ENCODE assay signal across 13 cellular contexts in genomic region chr5:175820230-175820629, GRCh38. TPM values are rescaled to one million over a fixed set of nuclear protein-coding genes. Genes with fewer than 3 reads are reported as not detected.
DNase-seq lines count a peak whose midpoint lies in the region; ATAC-seq, FAIRE-seq and TF ChIP-seq lines count a peak whose summit lies in the region.
"Had no signal": no experiment of that assay in that cellular context is flagged by ENCODE, and none has a peak within 500 bp of the region (broad histone marks: within the 10 kb centered on the region; RNA-seq: fewer than 3 reads in every experiment).

No MANE protein-coding gene starts in this region.

- H3K36me3 ChIP-seq in HCT116 (ENCODE audit: control insufficient read depth in 1 of 2, insufficient read depth in 2 of 2, low read length in 2 of 2) (no peaks in the 10 kb centered on the region), H1 (ENCODE audit: control insufficient read depth in 2 of 4, insufficient read depth in 4 of 4, low read length in 3 of 4) (no peaks in the 10 kb centered on the region), osteoblast (ENCODE audit: insufficient read depth, low read length) (no peaks in the 10 kb centered on the region)

- H3K4me2 ChIP-seq in HCT116 (ENCODE audit: low read length): peak overlapping the region; percentile 72; the same call in 1 of the 2 replicates
- H3K4me2 ChIP-seq in H1 (ENCODE audit: insufficient read depth in 1 of 2, low read depth in 2 of 2, low read length in 2 of 2): no peak overlapping the region
- no peak overlapping the region for H3K4me2 ChIP-seq in osteoblast (ENCODE audit: insufficient read depth, low read length)

- H4K8ac ChIP-seq in H1 (ENCODE audit: extremely low read depth, insufficient read depth, low read length): no peak overlapping the region; the same call in 1 of the 2 replicates

- no peak overlapping the region for H4K5ac ChIP-seq in H1 (ENCODE audit: insufficient read length, low read depth, low read length)

- RAD21 ChIA-PET in HCT116 (lab: Charles Lee; ENCODE audit: low non-redundant PET in 1 of 2, low total read pairs in 2 of 2, uncharacterized antibody in 2 of 2, unreplicated experiment in 2 of 2): no interaction called here

- no peak overlapping the region for H2BK5ac ChIP-seq in H1 (ENCODE audit: low read depth, low read length)

- H3K79me2 ChIP-seq in HCT116 (ENCODE audit: insufficient read depth, low read length) (no peaks in the 10 kb centered on the region), H1 (ENCODE audit: control insufficient read depth in 1 of 2, insufficient read depth in 2 of 2, low read length in 2 of 2) (no peaks in the 10 kb centered on the region), osteoblast (ENCODE audit: insufficient read depth, low read length) (no peaks in the 10 kb centered on the region)

- intact Hi-C loops in HCT116 (cut with micrococcal nuclease): no loop called here

- no peak for TF ChIP-seq POLR2A in HCT116 (IDR thresholded peaks at IDR 0.05; ENCODE audit: borderline replicate concordance, extremely low read depth, insufficient read depth, insufficient read length)
- TF ChIP-seq POLR2A in H1 (IDR thresholded peaks at IDR 0.05; ENCODE audit: control extremely low read depth in 1 of 2, low read depth in 2 of 2, low read length in 2 of 2): no peak

- CTCF ChIA-PET in HCT116 (lab: Charles Lee) (no interaction called here), H1 (lab: Charles Lee; ENCODE audit: partially characterized antibody) (interaction anchor here (1.0 to 1.6 kb wide), 6 partner anchors 12 to 90 kb away, joined by 3 to 4 read pairs (median 3); no protein-coding TSS in a partner anchor)

- H3K9me3 ChIP-seq in HCT116 (ENCODE audit: control insufficient read depth in 1 of 2, insufficient read depth in 1 of 2, low read depth in 1 of 2, low read length in 2 of 2) (no peaks in the 10 kb centered on the region), H1 (ENCODE audit: insufficient read depth in 2 of 2, low read depth in 1 of 2, low read length in 1 of 2) (no peaks in the 10 kb centered on the region), osteoblast (ENCODE audit: low read depth, low read length) (no peaks in the 10 kb centered on the region)

- TF ChIP-seq CTCF in HCT116 (IDR thresholded peaks at IDR 0.05 in 2 of 3, conservative IDR thresholded peaks at IDR 0.05 in 1 of 3; ENCODE audit: borderline replicate concordance in 1 of 3, insufficient read depth in 1 of 3, low read depth in 2 of 3, low read length in 2 of 3) (no peak), H1 (IDR thresholded peaks at IDR 0.05; ENCODE audit: control extremely low read depth in 1 of 3, insufficient read depth in 1 of 3, low read depth in 1 of 3, low read length in 3 of 3) (no peak), osteoblast (IDR thresholded peaks at IDR 0.05; ENCODE audit: extremely low read depth, low read depth, low read length) (no peak)

- H3K79me1 ChIP-seq in H1 (ENCODE audit: low read depth, low read length): no peaks in the 10 kb centered on the region

- no peaks in the 10 kb centered on the region for H3K9me2 ChIP-seq in HCT116 (ENCODE audit: insufficient read depth)

- 0 out of 2 replicates have a peak overlapping the region, but pooled peaks have one; percentile 21 for H2BK20ac ChIP-seq in H1 (ENCODE audit: low read length)

- no peak overlapping the region for H3K14ac ChIP-seq in H1 (ENCODE audit: insufficient read length)

- H3K27me3 ChIP-seq in HCT116 (ENCODE audit: insufficient read depth, low read length) (no peaks in the 10 kb centered on the region), H1 (replicated peaks in 1 of 4; ENCODE audit: control insufficient read depth in 3 of 4, extremely low read depth in 1 of 4, insufficient read depth in 3 of 4, low read length in 3 of 4) (no peaks in the 10 kb centered on the region; a peak in 1 of 7 replicates), osteoblast (ENCODE audit: insufficient read depth, low read length) (no peaks in the 10 kb centered on the region)

- H4K91ac ChIP-seq in H1 (replicated peaks; ENCODE audit: insufficient read length, low read length): no peak overlapping the region

- H3K27ac ChIP-seq in HCT116 (ENCODE audit: low read depth, low read length): no peak overlapping the region
- no peak overlapping the region for H3K27ac ChIP-seq in H1 (ENCODE audit: low read depth, low read length)
- H3K27ac ChIP-seq in osteoblast (ENCODE audit: low read depth, low read length): no peak overlapping the region

- whole genome bisulfite sequencing in H1 (ENCODE audit: extremely low coverage in 1 of 2, insufficient coverage in 1 of 2, insufficient read length in 1 of 2, insufficient replicate concordance in 2 of 2, low coverage in 1 of 2, low lambda C conversion rate in 2 of 2, missing lambda C conversion rate in 1 of 2), 2 experiments: 87% methylated on average over 8 of the region's 9 CpGs; no CpG with 5 or more reads in 1 of the 2 experiments

- no TSS peak for BruUV-seq in HCT116 (replicated peaks; lab: Mats Ljungman, UMichigan)

- no peak overlapping the region for H2AK5ac ChIP-seq in H1 (ENCODE audit: low read depth, low read length)

- H2AFZ ChIP-seq in HCT116 (ENCODE audit: low read depth, low read length, poor library complexity, severe bottlenecking) (no peak overlapping the region), H1 (ENCODE audit: low read length) (no peak overlapping the region), osteoblast (ENCODE audit: low read length) (no peak overlapping the region)

- H3K4me1 ChIP-seq in HCT116 (ENCODE audit: control insufficient read depth in 1 of 2, insufficient read depth in 2 of 2, low read length in 2 of 2): peaks cover 23 to 85% of the 10 kb centered on the region in 2 experiments
- peaks cover 2 to 16% (median 15%) of the 10 kb centered on the region in 4 experiments for H3K4me1 ChIP-seq in H1 (replicated peaks in 1 of 4; ENCODE audit: control insufficient read depth in 3 of 4, insufficient read depth in 4 of 4, low read length in 3 of 4)
- no peaks in the 10 kb centered on the region for H3K4me1 ChIP-seq in osteoblast (ENCODE audit: insufficient read depth, low read length)

- POLR2A ChIA-PET in HCT116 (lab: Charles Lee): no interaction called here
- POLR2A ChIA-PET in H1 (lab: Charles Lee; ENCODE audit: partially characterized antibody): no interaction called here

- H4K20me1 ChIP-seq in HCT116 (ENCODE audit: insufficient read depth): no peaks in the 10 kb centered on the region
- no peaks in the 10 kb centered on the region for H4K20me1 ChIP-seq in H1 (replicated peaks in 1 of 2; ENCODE audit: control insufficient read depth in 1 of 2, insufficient read depth in 2 of 2, low read length in 2 of 2)
- H4K20me1 ChIP-seq in osteoblast (ENCODE audit: insufficient read depth, low read length): no peaks in the 10 kb centered on the region

- H3K18ac ChIP-seq in H1 (ENCODE audit: extremely low read depth, low read length): no peak overlapping the region

- H3K56ac ChIP-seq in H1 (replicated peaks; ENCODE audit: insufficient read length, low read depth, low read length): no peak overlapping the region

- H2BK120ac ChIP-seq in H1 (replicated peaks; ENCODE audit: low read depth, low read length): no peak overlapping the region

- TF ChIP-seq EP300 in H1 (IDR thresholded peaks at IDR 0.05; ENCODE audit: borderline replicate concordance in 1 of 2, low read depth in 2 of 2, low read length in 2 of 2): no peak

- no peak overlapping the region for H3K9ac ChIP-seq in HCT116 (ENCODE audit: low read length)
- no peak overlapping the region for H3K9ac ChIP-seq in H1 (replicated peaks in 1 of 4; ENCODE audit: extremely low read depth in 1 of 4, low read depth in 3 of 4, low read length in 3 of 4)

- no peak for FAIRE-seq in H1 (lab: Jason Lieb, UNC)
- FAIRE-seq: D721Med, H54 had no signal

- peak; percentile 69 for DNase-seq in DMS79 (lab: John Stamatoyannopoulos, UW)
- DNase-seq in HCT116 (ENCODE audit: low read depth, low spot score): no peak
- no peak for DNase-seq in H1 (ENCODE audit: low read depth in 1 of 2, low spot score in 2 of 2)
- DNase-seq in osteoblast (ENCODE audit: insufficient read length, low spot score, missing footprints): peak; percentile 21
- DNase-seq in SW480 (ENCODE audit: low spot score): no peak
- DNase-seq in midbrain (lab: John Stamatoyannopoulos, UW): no peak
- DNase-seq: CD8-positive, alpha-beta T cell; COR-L47; DMS153; GF-D8 had no signal

- TF ChIP-seq RAD21 in HCT116 (IDR thresholded peaks at IDR 0.05; ENCODE audit: low read depth): no peak
- no peak for TF ChIP-seq RAD21 in H1 (IDR thresholded peaks at IDR 0.05 in 1 of 2, conservative IDR thresholded peaks at IDR 0.05 in 1 of 2; ENCODE audit: low read depth in 2 of 2, low read length in 2 of 2)

- H2BK12ac ChIP-seq in H1 (ENCODE audit: low read depth, low read length): 0 out of 2 replicates have a peak overlapping the region, but pooled peaks have one; percentile 23

- no peak overlapping the region for H3K4ac ChIP-seq in H1 (replicated peaks; ENCODE audit: insufficient read length, low read depth, low read length)

- no peak for ATAC-seq in HCT116
- ATAC-seq: CD8-positive, alpha-beta T cell had no signal

- H3K23me2 ChIP-seq in H1 (ENCODE audit: low read depth, low read length): peaks cover 2% of the 10 kb centered on the region; the same call in 1 of the 2 replicates

- H3K4me3 ChIP-seq in HCT116 (replicated peaks in 1 of 2; ENCODE audit: low read depth in 1 of 2, low read length in 2 of 2): no peak overlapping the region
- no peak overlapping the region for H3K4me3 ChIP-seq in H1 (ENCODE audit: extremely low read depth in 1 of 4, insufficient read depth in 2 of 4, low read depth in 3 of 4, low read length in 4 of 4)
- H3K4me3 ChIP-seq in osteoblast (ENCODE audit: insufficient read depth, low read length): no peak overlapping the region

- H2BK15ac ChIP-seq in H1 (ENCODE audit: low read length): peak overlapping the region; percentile 31; the same call in 1 of the 2 replicates

- no peak overlapping the region for H3K23ac ChIP-seq in H1 (ENCODE audit: insufficient read length)

TF ChIP-seq in HCT116, 20 proteins besides CTCF, POLR2A, EP300 and RAD21 (continues in another document):
- no peak for TF ChIP-seq CBX3 (IDR thresholded peaks at IDR 0.05; ENCODE audit: low read depth)

TF ChIP-seq in H1, 55 proteins besides CTCF, POLR2A, EP300 and RAD21 (continues in another document):
- TF ChIP-seq TCF12 (IDR thresholded peaks at IDR 0.05; ENCODE audit: low read depth, low read length) (no peak), KDM4A (IDR thresholded peaks at IDR 0.05; ENCODE audit: low read depth, low read length, severe bottlenecking) (no peak), SIRT6 (IDR thresholded peaks at IDR 0.05; ENCODE audit: low read length) (no peak)

RNA-seq across cellular contexts. Expression of gene CPLX2, which starts 51.1 kb away (rescaled TPM):
- total RNA-seq in HCT116 (2021; ENCODE audit: unreplicated experiment) (not detected), osteoblast (not detected in 2 replicates)
- polyA plus RNA-seq in HCT116 (2012): 0.08 and 0.19 TPM in 2 replicates
- total RNA-seq in H1 (2021; fragmentation: NEBNext Ultra II Directional; extraction: Animal tissue kit (Norgen Biotek cat#: 25700)): 0.32 and 0.42 TPM in 2 replicates
- polyA plus RNA-seq in H1 (2011; rRNA removed): 0.28 and 0.35 TPM in 2 replicates
- 0.40 TPM for polyA plus RNA-seq in H1 (2011; cell fraction: cytosol; rRNA removed)
- polyA plus RNA-seq in H1 (2011; cell fraction: nucleus; rRNA removed): 0.24 TPM
- 0.39 to 1.3 TPM (median 0.99 TPM) in 4 replicates for polyA plus RNA-seq in H1 (2012, experiment 1 of 2)
- polyA plus RNA-seq in H1 (2012, experiment 2 of 2): 0.55 TPM
- 0.14 TPM for polyA plus RNA-seq in H1 (2013, experiment 1 of 2)
- 0.18 TPM for polyA plus RNA-seq in H1 (2013, experiment 2 of 2)
- polyA minus RNA-seq in H1 (2011; rRNA and poly(A)+ RNA removed): 0.32 and 0.37 TPM in 2 replicates
- not detected for polyA minus RNA-seq in H1 (2011; cell fraction: cytosol; rRNA and poly(A)+ RNA removed)
- not detected for polyA minus RNA-seq in H1 (2011; cell fraction: nucleus; rRNA and poly(A)+ RNA removed)
- total RNA-seq: CD8-positive, alpha-beta T cell had no signal
- polyA plus RNA-seq: CD14-positive monocyte had no signal

Comparison
In these comparisons a context has a peak if more than half of its experiments do, and no peak if none do; other contexts are left out.
1. DNase-seq: peak in DMS79 (single experiment) and osteoblast (single experiment); none in HCT116 (single experiment), H1 (0 of 2), SW480 (single experiment) and midbrain (single experiment).